21 cellular contexts compared by ENCODE assay signal in the genomic region with DNA sequence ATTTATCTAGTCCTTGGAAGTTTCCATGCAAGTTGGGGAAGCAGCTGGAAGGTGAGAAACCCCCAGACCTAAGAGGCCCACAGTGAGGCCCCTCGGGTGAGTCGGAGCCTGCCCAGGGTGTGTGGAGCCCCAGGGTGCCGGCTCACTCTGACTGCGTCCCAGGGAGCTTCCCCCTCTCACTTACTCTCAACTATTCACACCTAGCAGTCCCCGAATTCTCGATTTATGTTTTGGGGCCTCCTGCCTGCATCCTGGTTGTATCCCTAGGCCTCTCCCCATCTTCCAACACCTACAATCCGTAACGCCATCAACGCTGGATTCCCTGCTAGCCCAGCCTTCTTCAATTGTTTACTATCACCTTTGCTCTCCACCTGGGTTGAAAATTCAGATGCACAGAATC.
DNase-seq lines count a peak whose midpoint lies in the region; ATAC-seq and TF ChIP-seq lines count a peak whose summit lies in the region.
"Had no signal": no experiment of that assay in that cellular context is flagged by ENCODE, and none has a peak within 500 bp of the region (broad histone marks: within the 10 kb centered on the region; RNA-seq: fewer than 3 reads in every experiment).

No MANE protein-coding gene starts in this region.

- H3K36me3 Mint-ChIP-seq in nephron progenitor cell (ENCODE audit: low read depth): no peaks in the 10 kb centered on the region
- no peaks in the 10 kb centered on the region for H3K36me3 Mint-ChIP-seq in type B pancreatic cell
- H3K36me3 Mint-ChIP-seq in activated CD8-positive, alpha-beta T cell treated with anti-CD3 and anti-CD28 coated beads, Interleukin-2, amount 10 ng/mL, durations not matched to agents 7 days and 5 days (ENCODE audit: low read depth): no peaks in the 10 kb centered on the region

- POLR2A ChIA-PET in activated CD8-positive, alpha-beta T cell treated with anti-CD3 and anti-CD28 coated beads, Interleukin-2, amount 10 ng/mL, durations not matched to agents 7 days and 5 days (lab: Charles Lee): no interaction called here

- H3K36me3 ChIP-seq in ascending aorta: no peaks in the 10 kb centered on the region
- H3K36me3 ChIP-seq: MG63 had no signal

- peak overlapping the region; percentile 6 for H3K4me3 Mint-ChIP-seq in nephron progenitor cell
- H3K4me3 Mint-ChIP-seq in type B pancreatic cell: no peak overlapping the region
- no peak overlapping the region for H3K4me3 Mint-ChIP-seq in activated CD8-positive, alpha-beta T cell treated with anti-CD3 and anti-CD28 coated beads, Interleukin-2, amount 10 ng/mL, durations not matched to agents 7 days and 5 days

- H3K9me3 ChIP-seq in ascending aorta: no peaks in the 10 kb centered on the region
- H3K9me3 ChIP-seq: MG63 had no signal

- H3K4me1 ChIP-seq in ascending aorta: no peaks in the 10 kb centered on the region

- peak overlapping the region in 50 of 59 donors; percentile 8 to 65 (median 50) for H3K4me3 ChIP-seq in dorsolateral prefrontal cortex
- no peak overlapping the region for H3K4me3 ChIP-seq in ascending aorta
- H3K4me3 ChIP-seq: K562, MG63, PC-9 had no signal

- CTCF ChIA-PET in activated CD8-positive, alpha-beta T cell treated with anti-CD3 and anti-CD28 coated beads, Interleukin-2, amount 10 ng/mL, durations not matched to agents 7 days and 5 days (lab: Charles Lee): no interaction called here

- peaks cover 59% of the 10 kb centered on the region for H3K27me3 Mint-ChIP-seq in nephron progenitor cell (ENCODE audit: low read depth, poor library complexity)
- H3K27me3 Mint-ChIP-seq in type B pancreatic cell: peaks cover 38% of the 10 kb centered on the region
- H3K27me3 Mint-ChIP-seq in activated CD8-positive, alpha-beta T cell treated with anti-CD3 and anti-CD28 coated beads, Interleukin-2, amount 10 ng/mL, durations not matched to agents 7 days and 5 days (ENCODE audit: low read depth): no peaks in the 10 kb centered on the region

- H3K4me1 Mint-ChIP-seq in nephron progenitor cell (peaks cover 64% of the 10 kb centered on the region), type B pancreatic cell (ENCODE audit: unreplicated experiment) (peaks cover 22% of the 10 kb centered on the region)
- H3K4me1 Mint-ChIP-seq in activated CD8-positive, alpha-beta T cell treated with anti-CD3 and anti-CD28 coated beads, Interleukin-2, amount 10 ng/mL, durations not matched to agents 7 days and 5 days (ENCODE audit: low read depth): no peaks in the 10 kb centered on the region

- no peaks in the 10 kb centered on the region for H3K9me3 Mint-ChIP-seq in nephron progenitor cell
- H3K9me3 Mint-ChIP-seq in type B pancreatic cell: no peaks in the 10 kb centered on the region
- no peaks in the 10 kb centered on the region for H3K9me3 Mint-ChIP-seq in activated CD8-positive, alpha-beta T cell treated with anti-CD3 and anti-CD28 coated beads, Interleukin-2, amount 10 ng/mL, durations not matched to agents 7 days and 5 days (ENCODE audit: insufficient read depth)

- H3K27ac Mint-ChIP-seq in nephron progenitor cell (no peak overlapping the region), type B pancreatic cell (peak overlapping the region; percentile 48)
- H3K27ac Mint-ChIP-seq in activated CD8-positive, alpha-beta T cell treated with anti-CD3 and anti-CD28 coated beads, Interleukin-2, amount 10 ng/mL, durations not matched to agents 7 days and 5 days: no peak overlapping the region

- intact Hi-C loops in Right ventricle myocardium superior (cut with DNase I) (no loop called here), Right ventricle myocardium inferior (cut with DNase I) (no loop called here), dorsolateral prefrontal cortex (cut with DNase I) (loop anchor here in 1 of 2 donors (5.0 kb wide), 2 partner anchors 44 to 64 kb away; partner anchors contain the start of gene PRKAG2), ascending aorta (cut with DNase I) (no loop called here)

- TF ChIP-seq CTCF in dorsolateral prefrontal cortex (IDR thresholded peaks at IDR 0.05 in 54 of 56, conservative IDR thresholded peaks at IDR 0.05 in 2 of 56; ENCODE audit: low read depth in 1 of 56, partially characterized antibody in 56 of 56) (no peak), nephron progenitor cell (IDR thresholded peaks at IDR 0.05) (no peak), type B pancreatic cell (conservative IDR thresholded peaks at IDR 0.05) (no peak), ascending aorta (IDR thresholded peaks at IDR 0.05) (no peak)

- H3K27me3 ChIP-seq in dorsolateral prefrontal cortex (no peaks in the 10 kb centered on the region), ascending aorta (no peaks in the 10 kb centered on the region)
- H3K27me3 ChIP-seq: MG63 had no signal

- H3K27ac ChIP-seq in dorsolateral prefrontal cortex (peak overlapping the region in 50 of 59 donors; percentile 5 to 91 (median 78)), ascending aorta (no peak overlapping the region)
- H3K27ac ChIP-seq: PC-9 had no signal

- DNase-seq in Right ventricle myocardium superior: peak; percentile 9
- no peak for DNase-seq in Right ventricle myocardium inferior (ENCODE audit: missing footprints)
- peak in 1 of 10 donors; percentile 21 for DNase-seq in dorsolateral prefrontal cortex
- no peak for DNase-seq in nephron progenitor cell
- DNase-seq in type B pancreatic cell (ENCODE audit: extremely low spot score, unreplicated experiment): no peak
- no peak for DNase-seq in activated CD8-positive, alpha-beta T cell treated with anti-CD3 and anti-CD28 coated beads, Interleukin-2, amount 10 ng/mL, durations not matched to agents 7 days and 5 days
- no peak for DNase-seq in NCI-H146 treated with DMSO at 0.1 percent for 48 hours (lab: John Stamatoyannopoulos, UW; ENCODE audit: unreplicated experiment)
- no peak for DNase-seq in ascending aorta (ENCODE audit: low spot score in 2 of 2)
- DNase-seq: 8988T, AML-193, COR-L47, DMS79, MG63, NCI-H1417, NCI-H187 treated with DMSO at 0.1 percent for 48 hours, NCI-H2227 treated with DMSO at 0.1 percent for 48 hours, NCI-H510A, PC-9, RPMI8226, SIG-M5 had no signal

- ATAC-seq in Right ventricle myocardium superior (ENCODE audit: poor library complexity) (no peak), Right ventricle myocardium inferior (no peak)
- ATAC-seq in activated CD8-positive, alpha-beta T cell treated with anti-CD3 and anti-CD28 coated beads, Interleukin-2, amount 10 ng/mL, durations not matched to agents 7 days and 5 days: no peak
- ATAC-seq: K562 had no signal

Comparison
In these comparisons a context has a peak if more than half of its experiments do, and no peak if none do; other contexts are left out.
1. H3K27ac ChIP-seq: peak in dorsolateral prefrontal cortex (50 of 59); none in ascending aorta (0 of 2).
2. H3K4me3 ChIP-seq: peak in dorsolateral prefrontal cortex (50 of 59); none in ascending aorta (0 of 2).